ENCODE assay signal across 25 cellular contexts in the genomic region with DNA sequence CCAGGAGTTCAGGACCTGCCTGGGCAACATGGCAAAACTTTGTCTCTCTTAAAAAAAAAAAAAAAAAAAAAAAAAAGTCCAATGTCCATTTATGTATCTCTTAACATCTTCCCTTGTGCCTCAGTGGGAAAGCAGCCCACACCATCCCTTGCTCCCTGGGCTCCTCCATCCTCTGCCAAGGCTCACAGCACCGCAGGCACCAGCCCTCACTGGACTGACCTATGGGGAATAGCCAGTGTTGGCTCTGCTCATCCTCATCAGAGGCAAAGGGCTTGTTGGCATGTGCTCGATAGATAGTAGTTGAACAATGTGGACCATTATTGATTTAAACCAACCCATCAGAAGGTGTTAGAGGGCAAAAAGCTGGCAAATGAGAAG.
DNase-seq lines count a peak whose midpoint lies in the region; ATAC-seq and TF ChIP-seq lines count a peak whose summit lies in the region.
"Had no signal": no experiment of that assay in that cellular context is flagged by ENCODE, and none has a peak within 500 bp of the region (broad histone marks: within the 10 kb centered on the region; RNA-seq: fewer than 3 reads in every experiment).

No MANE protein-coding gene starts in this region.

- H4K91ac ChIP-seq in H9 (ENCODE audit: insufficient read length, low read depth, low read length) = no peak overlapping the region

- peaks cover 31 to 36% of the 10 kb centered on the region in 2 experiments for H3K4me1 Mint-ChIP-seq in H9
- peaks cover 8% of the 10 kb centered on the region for H3K4me1 Mint-ChIP-seq in chondrocyte (ENCODE audit: low read depth)

- no peak overlapping the region for H3K56ac ChIP-seq in H9 (ENCODE audit: insufficient read length, low read depth, low read length)

- H3K27ac Mint-ChIP-seq in H9 = peak overlapping the region in 2 of 3 experiments; percentile 59 to 65; a peak in 3 of 7 replicates
- peak overlapping the region; percentile 45 for H3K27ac Mint-ChIP-seq in chondrocyte (ENCODE audit: unreplicated experiment)
- H3K27ac Mint-ChIP-seq: activated naive CD8-positive, alpha-beta T cell treated with anti-CD3 and anti-CD28 coated beads, Interleukin-2, amount 50 U/mL, for 24 hours; stimulated activated naive CD8-positive, alpha-beta T cell treated with anti-CD3 and anti-CD28 coated beads, Interleukin-15, amount 100 ng/mL, for 72 hours had no signal

- no peak overlapping the region for H3K4ac ChIP-seq in H9 (ENCODE audit: low read depth, low read length)

- no peak overlapping the region for H3K4me3 Mint-ChIP-seq in H9
- no peak overlapping the region for H3K4me3 Mint-ChIP-seq in chondrocyte (ENCODE audit: unreplicated experiment)
- H3K4me3 Mint-ChIP-seq: activated CD4-positive, alpha-beta memory T cell treated with anti-CD3 and anti-CD28 coated beads, Interleukin-2, amount 10 ng/mL, durations not matched to agents 7 days and 5 days; activated naive CD8-positive, alpha-beta T cell treated with anti-CD3 and anti-CD28 coated beads, Interleukin-2, amount 50 U/mL, for 24 hours; stimulated activated naive CD8-positive, alpha-beta T cell treated with anti-CD3 and anti-CD28 coated beads, Interleukin-15, amount 100 ng/mL, for 72 hours had no signal

- peaks cover 19% of the 10 kb centered on the region for H3K36me3 ChIP-seq in H7 (replicated peaks; ENCODE audit: control insufficient read depth, insufficient read depth, low read length)

- H3K14ac ChIP-seq in H9 (ENCODE audit: insufficient read depth, low read length) = no peak overlapping the region

- no peaks in the 10 kb centered on the region for H3K23me2 ChIP-seq in H9 (ENCODE audit: insufficient read length, low read depth, low read length, poor library complexity, severe bottlenecking)

- H3K36me3 Mint-ChIP-seq in H9 (ENCODE audit: insufficient read depth in 1 of 3, low read depth in 3 of 3) = peaks cover 26 to 43% (median 32%) of the 10 kb centered on the region in 3 experiments; a peak in 6 of 7 replicates
- H3K36me3 Mint-ChIP-seq in chondrocyte (ENCODE audit: low read depth) = peaks cover 40% of the 10 kb centered on the region

- no peak overlapping the region for H4K5ac ChIP-seq in H9 (ENCODE audit: insufficient read length, low read depth, low read length)

- H3K9me3 Mint-ChIP-seq in H9 (no peaks in the 10 kb centered on the region), chondrocyte (ENCODE audit: low read depth) (peaks cover 5% of the 10 kb centered on the region)
- H3K9me3 Mint-ChIP-seq: activated CD4-positive, alpha-beta memory T cell treated with anti-CD3 and anti-CD28 coated beads, Interleukin-2, amount 10 ng/mL, durations not matched to agents 7 days and 5 days; activated naive CD8-positive, alpha-beta T cell treated with anti-CD3 and anti-CD28 coated beads, Interleukin-2, amount 50 U/mL, for 24 hours had no signal

- no peak overlapping the region for H2BK20ac ChIP-seq in H9 (ENCODE audit: low read depth, low read length, poor library complexity, severe bottlenecking)

- intact Hi-C loops in right cardiac atrium (cut with DNase I) (no loop called here), sciatic nerve (cut with DNase I) (no loop called here)

- no peaks in the 10 kb centered on the region for H3K79me1 ChIP-seq in H9 (ENCODE audit: insufficient read depth, low read depth, low read length, poor library complexity, severe bottlenecking)

- no peak overlapping the region for H3K23ac ChIP-seq in H9 (ENCODE audit: insufficient read length, low read depth, low read length)

- H4K20me1 ChIP-seq in H9 (ENCODE audit: control insufficient read depth, insufficient read depth, insufficient read length) = no peaks in the 10 kb centered on the region

- no peak overlapping the region for H3K18ac ChIP-seq in H9 (ENCODE audit: insufficient read length, low read depth, low read length)

- DNase-seq in H9 = no peak
- DNase-seq in chondrocyte (ENCODE audit: low spot score) = no peak
- DNase-seq in right cardiac atrium = no peak
- DNase-seq in sciatic nerve (ENCODE audit: low spot score) = no peak
- DNase-seq in kidney glomerular epithelial cell (lab: John Stamatoyannopoulos, UW) = no peak
- no peak for DNase-seq in H7
- no peak for DNase-seq in T-helper 1 cell
- DNase-seq: activated CD4-positive, alpha-beta memory T cell treated with anti-CD3 and anti-CD28 coated beads, Interleukin-2, amount 10 ng/mL, durations not matched to agents 7 days and 5 days; activated CD4-positive, CD25-positive, alpha-beta regulatory T cell; activated effector memory CD4-positive, alpha-beta T cell treated with anti-CD3 and anti-CD28 coated beads, Interleukin-2, amount 50 U/mL, for 16 hours; activated naive CD8-positive, alpha-beta T cell treated with anti-CD3 and anti-CD28 coated beads, Interleukin-2, amount 50 U/mL, for 24 hours; activated T-cell treated with anti-CD3 and anti-CD28 coated beads for 4 hours; MV-4-11; NCI-H1694; NCI-H526 treated with DMSO at 0.1 percent for 48 hours; retina; stimulated activated naive CD8-positive, alpha-beta T cell treated with anti-CD3 and anti-CD28 coated beads, Interleukin-15, amount 100 ng/mL, for 72 hours; transverse colon had no signal

- no CpG with 5 or more reads among the region's 2 CpGs for WGBS in H9 (ENCODE audit: extremely low coverage, insufficient read length, low lambda C conversion rate)
- 75% methylated on average over 2 of the region's 2 CpGs for WGBS in right cardiac atrium

- no peak overlapping the region for H2AK5ac ChIP-seq in H9 (ENCODE audit: insufficient read length, low read length)

- no peak overlapping the region for H3T11ph ChIP-seq in H9 (ENCODE audit: low read length)

- no peak overlapping the region for H2AFZ ChIP-seq in H9 (ENCODE audit: low read length)

- ATAC-seq in right cardiac atrium (peak; percentile 22 to 33), sciatic nerve (peak; percentile 41), HG02642 (IDR thresholded peaks at IDR 0.05; ENCODE audit: poor library complexity, unreplicated experiment) (no peak)

- H3K27ac ChIP-seq in H9 (ENCODE audit: insufficient read length, low read depth, low read length) (no peak overlapping the region), right cardiac atrium (ENCODE audit: low read length) (peak overlapping the region; percentile 57)
- H3K27ac ChIP-seq: C4-2B, KMS-11, neutrophil, SK-N-MC, transverse colon had no signal

- TF ChIP-seq CTCF in H9 (conservative IDR thresholded peaks at IDR 0.05) = no peak
- TF ChIP-seq CTCF in chondrocyte (IDR thresholded peaks at IDR 0.05) = no peak

- H4K8ac ChIP-seq in H9 (replicated peaks; ENCODE audit: insufficient read length, low read depth, low read length) = no peak overlapping the region

- no peaks in the 10 kb centered on the region; the same call in 1 of the 2 replicates for H3K4me1 ChIP-seq in H9 (ENCODE audit: insufficient read depth, low read length)
- peaks cover 7% of the 10 kb centered on the region for H3K4me1 ChIP-seq in right cardiac atrium (ENCODE audit: control insufficient read depth, insufficient read depth, low read length)
- H3K4me1 ChIP-seq: transverse colon had no signal

- H3K9me3 ChIP-seq in H9 (ENCODE audit: control insufficient read depth, low read depth, low read length) = no peaks in the 10 kb centered on the region
- no peaks in the 10 kb centered on the region for H3K9me3 ChIP-seq in right cardiac atrium (ENCODE audit: control insufficient read depth, low read length)
- H3K9me3 ChIP-seq: HAP-1, neutrophil, transverse colon had no signal

- no peak overlapping the region for H2BK5ac ChIP-seq in H9 (ENCODE audit: insufficient read length, low read length)

- no peak overlapping the region for H2BK120ac ChIP-seq in H9 (ENCODE audit: low read depth, low read length, poor library complexity, severe bottlenecking)

- H2BK12ac ChIP-seq in H9 (ENCODE audit: insufficient read length, low read depth, low read length) = no peak overlapping the region

- H2BK15ac ChIP-seq in H9 (ENCODE audit: low read depth, low read length) = no peak overlapping the region

- H3K4me2 ChIP-seq in H9 (ENCODE audit: insufficient read depth, insufficient read length, low read length) = no peak overlapping the region
- H3K4me2 ChIP-seq: KMS-11 had no signal

- H3K4me3 ChIP-seq in right cardiac atrium (ENCODE audit: low read length) (no peak overlapping the region), H7 (ENCODE audit: insufficient read depth, low read depth, low read length) (no peak overlapping the region)
- H3K4me3 ChIP-seq: coronary artery, HAP-1, SK-N-MC, transverse colon had no signal

- H3K79me2 ChIP-seq in H9 (ENCODE audit: insufficient read depth, low read length) = no peaks in the 10 kb centered on the region

- H3K27me3 Mint-ChIP-seq in H9 (ENCODE audit: low read depth) = peaks cover 2% of the 10 kb centered on the region; the same call in 1 of the 2 replicates
- no peaks in the 10 kb centered on the region for H3K27me3 Mint-ChIP-seq in chondrocyte (ENCODE audit: low read depth)
- H3K27me3 Mint-ChIP-seq: activated CD4-positive, alpha-beta memory T cell treated with anti-CD3 and anti-CD28 coated beads, Interleukin-2, amount 10 ng/mL, durations not matched to agents 7 days and 5 days; activated naive CD8-positive, alpha-beta T cell treated with anti-CD3 and anti-CD28 coated beads, Interleukin-2, amount 50 U/mL, for 24 hours; stimulated activated naive CD8-positive, alpha-beta T cell treated with anti-CD3 and anti-CD28 coated beads, Interleukin-15, amount 100 ng/mL, for 72 hours had no signal

- H3K9ac ChIP-seq in H9 (ENCODE audit: extremely low read depth, insufficient read length, low read length) = no peak overlapping the region
- H3K9ac ChIP-seq: KMS-11 had no signal

- H3K27me3 ChIP-seq in H9 (ENCODE audit: insufficient read depth, low read length) (no peaks in the 10 kb centered on the region), right cardiac atrium (ENCODE audit: control insufficient read depth, insufficient read depth) (no peaks in the 10 kb centered on the region), H7 (ENCODE audit: control insufficient read depth, insufficient read depth, low read length) (no peaks in the 10 kb centered on the region)
- H3K27me3 ChIP-seq: neutrophil, transverse colon had no signal
